ENCODE assay signal across 1 cellular context in genomic region chr2:43222472-43223146, GRCh38.
TF ChIP-seq lines count a peak whose summit lies in the region.

No MANE protein-coding gene starts in this region.

TF ChIP-seq in HepG2, 621 proteins besides CTCF, POLR2A, EP300 and RAD21 (continued from another document and continues in another):
- TF ChIP-seq ZNF18 (CRISPR knock-in tag; IDR thresholded peaks at IDR 0.05; ENCODE audit: insufficient replicate concordance) (no peak), PHF21A (CRISPR knock-in tag; IDR thresholded peaks at IDR 0.05) (no peak), BCL6 (CRISPR knock-in tag; IDR thresholded peaks at IDR 0.05) (peak; percentile 58), EEA1 (CRISPR knock-in tag; IDR thresholded peaks at IDR 0.05; ENCODE audit: borderline replicate concordance) (no peak), THAP11 (CRISPR knock-in tag; IDR thresholded peaks at IDR 0.05) (no peak), FOXJ3 (CRISPR knock-in tag; IDR thresholded peaks at IDR 0.05; ENCODE audit: borderline replicate concordance) (no peak), ZNF552 (CRISPR knock-in tag; IDR thresholded peaks at IDR 0.05; ENCODE audit: borderline replicate concordance) (no peak), SKIL (CRISPR knock-in tag; IDR thresholded peaks at IDR 0.05; ENCODE audit: borderline replicate concordance) (no peak), ZNF792 (CRISPR knock-in tag; IDR thresholded peaks at IDR 0.05) (no peak), ARID2 (CRISPR knock-in tag; IDR thresholded peaks at IDR 0.05; ENCODE audit: borderline replicate concordance) (0 out of 2 replicates have a peak, but pooled peaks have one; percentile 12), RBFOX2 (IDR thresholded peaks at IDR 0.05; ENCODE audit: low read depth, low read length) (peak; percentile 44), ZNF720 (CRISPR knock-in tag; IDR thresholded peaks at IDR 0.05) (no peak), NR2C2 (CRISPR knock-in tag; IDR thresholded peaks at IDR 0.05; ENCODE audit: borderline replicate concordance) (no peak), MEIS2 (CRISPR knock-in tag; IDR thresholded peaks at IDR 0.05) (no peak), ZNF276 (CRISPR knock-in tag; IDR thresholded peaks at IDR 0.05; ENCODE audit: low read depth) (no peak), ZSCAN5A (CRISPR knock-in tag; IDR thresholded peaks at IDR 0.05; ENCODE audit: borderline replicate concordance) (no peak), ZSCAN31 (CRISPR knock-in tag; IDR thresholded peaks at IDR 0.05; ENCODE audit: low read depth) (0 out of 2 replicates have a peak, but pooled peaks have one; percentile 34), ZBTB3 (CRISPR knock-in tag; IDR thresholded peaks at IDR 0.05; ENCODE audit: borderline replicate concordance, low read depth) (no peak), PRDM10 (CRISPR knock-in tag; IDR thresholded peaks at IDR 0.05; ENCODE audit: low read depth) (no peak), PAXIP1 (CRISPR knock-in tag; conservative IDR thresholded peaks at IDR 0.05) (no peak), ZNF562 (CRISPR knock-in tag; IDR thresholded peaks at IDR 0.05; ENCODE audit: borderline replicate concordance) (no peak), KIAA2018 (CRISPR knock-in tag; IDR thresholded peaks at IDR 0.05; ENCODE audit: borderline replicate concordance) (no peak), SAFB2 (CRISPR knock-in tag; IDR thresholded peaks at IDR 0.05; ENCODE audit: borderline replicate concordance, low read depth) (no peak), PATZ1 (CRISPR knock-in tag; IDR thresholded peaks at IDR 0.05) (peak; percentile 38; the same call in 1 of the 2 replicates), ZNF558 (CRISPR knock-in tag; IDR thresholded peaks at IDR 0.05; ENCODE audit: borderline replicate concordance) (no peak)
